In the genomic region with DNA sequence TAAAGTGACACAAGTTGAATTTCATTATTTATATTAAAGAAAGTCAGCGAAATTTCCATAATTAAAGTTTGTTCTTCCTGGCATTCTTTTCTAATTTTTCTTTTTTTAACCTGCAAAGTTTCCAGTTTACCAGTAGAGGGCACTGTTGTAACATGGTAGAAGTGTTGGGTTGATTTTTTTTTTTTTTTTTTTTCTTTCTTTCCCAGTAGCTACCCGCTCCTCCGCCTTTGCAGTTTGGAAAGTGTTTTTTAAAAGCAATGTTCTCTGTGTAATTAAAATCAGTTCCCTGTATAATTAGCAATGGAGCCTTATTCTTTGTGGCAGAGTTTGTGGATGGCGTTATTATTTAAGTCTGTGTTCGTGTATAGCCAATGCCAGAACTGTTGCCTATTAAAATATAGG, we compare ENCODE assay signal across 8 cellular contexts. TPM values are rescaled to one million over a fixed set of nuclear protein-coding genes. Genes with fewer than 3 reads are reported as not detected.
DNase-seq lines count a peak whose midpoint lies in the region; ATAC-seq, FAIRE-seq and TF ChIP-seq lines count a peak whose summit lies in the region.

No MANE protein-coding gene starts in this region.

- H3K4me2 ChIP-seq in A549 (peak overlapping the region; percentile 66), mesenchymal stem cell (ENCODE audit: low read length, poor library complexity, severe bottlenecking) (peak overlapping the region; percentile 58)

- TF ChIP-seq POLR2A in A549 (IDR thresholded peaks at IDR 0.05; ENCODE audit: low read length): no peak
- no peak for TF ChIP-seq POLR2A in GM18505 (IDR thresholded peaks at IDR 0.05; ENCODE audit: borderline replicate concordance, extremely low read depth, insufficient read depth, insufficient read length)

- no peak for FAIRE-seq in A549 (lab: Jason Lieb, UNC)

- H2BK15ac ChIP-seq in mesenchymal stem cell (ENCODE audit: low read depth, poor library complexity, severe bottlenecking): no peak overlapping the region

- 12% methylated on average over 5 of the region's 5 CpGs for WGBS in A549 (ENCODE audit: missing lambda C conversion rate)
- 17% methylated on average over 3 of the region's 5 CpGs for WGBS in mesenchymal stem cell

- no peak overlapping the region for H3K4ac ChIP-seq in mesenchymal stem cell (ENCODE audit: low read depth in 1 of 2, low read length in 2 of 2)

- H3K36me3 ChIP-seq in mesenchymal stem cell (ENCODE audit: control insufficient read depth in 1 of 2, insufficient read depth in 2 of 2, low read depth in 1 of 2, low read length in 2 of 2): no peaks in the 10 kb centered on the region

- no peak overlapping the region for H3K14ac ChIP-seq in mesenchymal stem cell (ENCODE audit: low read length in 2 of 2)

- no peak overlapping the region for H3K18ac ChIP-seq in mesenchymal stem cell (ENCODE audit: low read depth in 1 of 2, low read length in 2 of 2)

- peaks cover 4% of the 10 kb centered on the region; the same call in 1 of the 3 replicates for H3K4me1 ChIP-seq in A549
- no peaks in the 10 kb centered on the region for H3K4me1 ChIP-seq in mesenchymal stem cell (ENCODE audit: control insufficient read depth, insufficient read depth, low read depth, low read length)

- H2AK5ac ChIP-seq in mesenchymal stem cell (ENCODE audit: low read length, severe bottlenecking): no peak overlapping the region

- H3K27ac ChIP-seq in A549 (peak overlapping the region; percentile 50 to 65; a peak in 4 of 6 replicates), mesenchymal stem cell (ENCODE audit: low read length, poor library complexity, severe bottlenecking) (no peak overlapping the region)

- no peak overlapping the region for H4K8ac ChIP-seq in mesenchymal stem cell (ENCODE audit: low read length)

- peak; percentile 88 to 94 for TF ChIP-seq RAD21 in A549 (conservative IDR thresholded peaks at IDR 0.05 in 1 of 2, IDR thresholded peaks at IDR 0.05 in 1 of 2)

- CTCF ChIA-PET in A549 (lab: Yijun Ruan, JAX): interaction anchor here (0.6 to 1.5 kb wide), 12 partner anchors 9 to 1559 kb away, joined by 3 to 5 read pairs (median 3); no protein-coding TSS in a partner anchor

- H3K9ac ChIP-seq in mesenchymal stem cell (ENCODE audit: low read length): peak overlapping the region; percentile 73

- H2BK5ac ChIP-seq in mesenchymal stem cell (ENCODE audit: low read depth, low read length, poor library complexity, severe bottlenecking): no peak overlapping the region

- ATAC-seq in A549: no peak
- ATAC-seq in HG03457 (IDR thresholded peaks at IDR 0.05; ENCODE audit: unreplicated experiment): no peak
- ATAC-seq in GM18505 (IDR thresholded peaks at IDR 0.05; ENCODE audit: unreplicated experiment): no peak

- H3K9me3 ChIP-seq in A549: no peaks in the 10 kb centered on the region
- no peaks in the 10 kb centered on the region for H3K9me3 ChIP-seq in mesenchymal stem cell (ENCODE audit: control insufficient read depth, low read length)

- POLR2A ChIA-PET in A549 (lab: Yijun Ruan, JAX): interaction anchor here (0.6 kb wide), 1 partner anchor 323 kb away, joined by 4 read pairs; no protein-coding TSS in a partner anchor

- no peaks in the 10 kb centered on the region for H3K27me3 ChIP-seq in mesenchymal stem cell (ENCODE audit: control insufficient read depth in 1 of 2, insufficient read depth in 1 of 2, low read length in 2 of 2)

- H2BK120ac ChIP-seq in mesenchymal stem cell (ENCODE audit: low read depth, low read length): no peak overlapping the region

- H2AFZ ChIP-seq in mesenchymal stem cell (ENCODE audit: low read depth, low read length): no peak overlapping the region

- H3K79me1 ChIP-seq in mesenchymal stem cell (replicated peaks; ENCODE audit: low read length, poor library complexity, severe bottlenecking): peaks cover 15% of the 10 kb centered on the region

- H3K23ac ChIP-seq in mesenchymal stem cell (ENCODE audit: low read length in 2 of 2): no peak overlapping the region

- TF ChIP-seq CTCF in A549 (IDR thresholded peaks at IDR 0.05): peak; percentile 88

- peak; percentile 8 to 31 for DNase-seq in A549 (ENCODE audit: low read depth in 1 of 2, low spot score in 1 of 2)
- DNase-seq in ELR (ENCODE audit: low read depth): peak; percentile 51
- DNase-seq in NCI-H69 (lab: John Stamatoyannopoulos, UW): peak; percentile 75
- DNase-seq in central memory CD4-positive, alpha-beta T cell: peak; percentile 22
- peak; percentile 38 for DNase-seq in mesenchymal stem cell
- DNase-seq in effector CD8-positive, alpha-beta T cell (lab: John Stamatoyannopoulos, UW): no peak

- no peak for TF ChIP-seq EP300 in A549 (IDR thresholded peaks at IDR 0.05)

- no peak overlapping the region for H4K91ac ChIP-seq in mesenchymal stem cell (ENCODE audit: low read length)

- no peak overlapping the region for H2BK12ac ChIP-seq in mesenchymal stem cell (ENCODE audit: low read length in 2 of 2)

- H3K4me3 ChIP-seq in A549 (peak overlapping the region; percentile 44), mesenchymal stem cell (ENCODE audit: insufficient read depth in 1 of 2, low read depth in 1 of 2, low read length in 2 of 2) (peak overlapping the region in 1 of 2 experiments; percentile 68)

TF ChIP-seq in A549, 52 proteins besides CTCF, POLR2A, EP300 and RAD21:
- TF ChIP-seq SMC3 (IDR thresholded peaks at IDR 0.05) (peak; percentile 88), JUN (IDR thresholded peaks at IDR 0.05) (no peak)

RNA-seq across cellular contexts. Expression of gene TAF3, which starts 53.7 kb away (rescaled TPM):
- polyA plus RNA-seq in A549 (2011; rRNA removed): 4.7 and 6.1 TPM in 2 replicates
- 3.0 TPM in 2 replicates for polyA plus RNA-seq in A549 (2012; cell fraction: cytosol; rRNA removed)
- polyA plus RNA-seq in A549 (2012; cell fraction: nucleus; rRNA removed): 2.4 and 2.5 TPM in 2 replicates
- 5.0 to 6.0 TPM (median 5.7 TPM) in 3 replicates for polyA plus RNA-seq in A549 (2017; fragmentation: RNase III; extraction: RNeasy Plus Mini Kit Qiagen cat#74134 plus additional on column Dnase treatment)
- 2.8 and 3.6 TPM in 2 replicates for polyA minus RNA-seq in A549 (2011; rRNA and poly(A)+ RNA removed)
- 7.7 TPM for polyA plus RNA-seq in mesenchymal stem cell (2013, experiment 1 of 2)
- 7.7 TPM for polyA plus RNA-seq in mesenchymal stem cell (2013, experiment 2 of 2)
